ENCODE assay signal across 8 cellular contexts in genomic region chr9:92097997-92098482, GRCh38. TPM values are rescaled to one million over a fixed set of nuclear protein-coding genes. Genes with fewer than 3 reads are reported as not detected.
DNase-seq lines count a peak whose midpoint lies in the region; ATAC-seq lines count a peak whose summit lies in the region.

No MANE protein-coding gene starts in this region.

- H3K27me3 ChIP-seq in CD4-positive, alpha-beta memory T cell (ENCODE audit: insufficient read depth, low read length): no peaks in the 10 kb centered on the region
- H3K27me3 ChIP-seq in stomach smooth muscle (ENCODE audit: control insufficient read depth in 1 of 2, insufficient read depth in 2 of 2, low read length in 2 of 2): no peaks in the 10 kb centered on the region

- H3K4me1 ChIP-seq in CD4-positive, alpha-beta memory T cell (ENCODE audit: insufficient read depth, low read length): peaks cover 20% of the 10 kb centered on the region
- H3K4me1 ChIP-seq in stomach smooth muscle (ENCODE audit: control insufficient read depth, insufficient read depth, low read length): no peaks in the 10 kb centered on the region

- H3K4me1 Mint-ChIP-seq in CD4-positive, alpha-beta memory T cell: peaks cover 30 to 61% (median 43%) of the 10 kb centered on the region in 4 donors
- peaks cover 30 to 52% of the 10 kb centered on the region in 2 donors for H3K4me1 Mint-ChIP-seq in effector memory CD8-positive, alpha-beta T cell (ENCODE audit: low read depth in 2 of 2)

- H3K27ac Mint-ChIP-seq in CD4-positive, alpha-beta memory T cell: peak overlapping the region in 5 of 7 donors; percentile 33 to 87 (median 56)
- no peak overlapping the region for H3K27ac Mint-ChIP-seq in effector memory CD8-positive, alpha-beta T cell

- DNase-seq in CD4-positive, alpha-beta memory T cell: peak; percentile 18 to 59 (median 45)
- DNase-seq in activated CD4-positive, alpha-beta T cell treated with anti-CD3 and anti-CD28 coated beads, Interleukin-2, amount 50 U/mL, for 4 hours: peak; percentile 28 to 39
- DNase-seq in effector memory CD8-positive, alpha-beta T cell: peak in 1 of 3 experiments; percentile 5
- peak; percentile 55 for DNase-seq in midbrain (lab: John Stamatoyannopoulos, UW)
- no peak for DNase-seq in COLO829 (ENCODE audit: low spot score)
- no peak for DNase-seq in AG08396 (ENCODE audit: low spot score)
- DNase-seq in RPMI8226: no peak

- no peaks in the 10 kb centered on the region for H3K27me3 Mint-ChIP-seq in CD4-positive, alpha-beta memory T cell
- H3K27me3 Mint-ChIP-seq in effector memory CD8-positive, alpha-beta T cell: no peaks in the 10 kb centered on the region

- H3K4me3 Mint-ChIP-seq in CD4-positive, alpha-beta memory T cell: peak overlapping the region; percentile 30 to 81 (median 64)
- H3K4me3 Mint-ChIP-seq in effector memory CD8-positive, alpha-beta T cell: peak overlapping the region; percentile 25 to 30

- no peak for ATAC-seq in effector memory CD8-positive, alpha-beta T cell (replicated peaks)

- no peaks in the 10 kb centered on the region for H3K9me3 ChIP-seq in CD4-positive, alpha-beta memory T cell (ENCODE audit: control insufficient read depth in 1 of 2, low read length in 2 of 2)
- no peaks in the 10 kb centered on the region for H3K9me3 ChIP-seq in stomach smooth muscle (ENCODE audit: control insufficient read depth in 2 of 2, low read length in 2 of 2)

- CTCF ChIA-PET in CD4-positive, alpha-beta memory T cell (lab: Charles Lee; ENCODE audit: partially characterized antibody): no interaction called here

- peaks cover 0 to 4% (median 0%) of the 10 kb centered on the region in 8 donors for H3K9me3 Mint-ChIP-seq in CD4-positive, alpha-beta memory T cell
- no peaks in the 10 kb centered on the region for H3K9me3 Mint-ChIP-seq in effector memory CD8-positive, alpha-beta T cell

- POLR2A ChIA-PET in CD4-positive, alpha-beta memory T cell (lab: Charles Lee; ENCODE audit: partially characterized antibody): no interaction called here

- H3K36me3 ChIP-seq in CD4-positive, alpha-beta memory T cell (ENCODE audit: insufficient read depth, low read length): no peaks in the 10 kb centered on the region
- peaks cover 0 to 2% of the 10 kb centered on the region in 2 donors for H3K36me3 ChIP-seq in stomach smooth muscle (ENCODE audit: control insufficient read depth in 2 of 2, insufficient read depth in 2 of 2, low read length in 2 of 2)

- peaks cover 40 to 54% of the 10 kb centered on the region in 2 donors for H3K36me3 Mint-ChIP-seq in CD4-positive, alpha-beta memory T cell
- peaks cover 21% of the 10 kb centered on the region for H3K36me3 Mint-ChIP-seq in effector memory CD8-positive, alpha-beta T cell (ENCODE audit: insufficient read depth)

- intact Hi-C loops in CD4-positive, alpha-beta memory T cell (cut with micrococcal nuclease): no loop called here

- no peak overlapping the region for H3K4me3 ChIP-seq in CD4-positive, alpha-beta memory T cell (ENCODE audit: low read length in 2 of 2)
- H3K4me3 ChIP-seq in stomach smooth muscle (ENCODE audit: low read length in 2 of 2): peak overlapping the region; percentile 2 to 61

- no peak overlapping the region for H3K27ac ChIP-seq in CD4-positive, alpha-beta memory T cell (ENCODE audit: low read depth, low read length)
- H3K27ac ChIP-seq in stomach smooth muscle (ENCODE audit: low read length): no peak overlapping the region

- no peak overlapping the region for H3K9ac ChIP-seq in stomach smooth muscle (ENCODE audit: low read length in 2 of 2)

RNA-seq across cellular contexts. Expression of gene SPTLC1, which starts 17.2 kb away (rescaled TPM):
- total RNA-seq in CD4-positive, alpha-beta memory T cell: 10 to 100 TPM; 56.8 to 57.9 TPM
- 10 to 100 TPM; 45.6 to 56.8 TPM for polyA plus RNA-seq in CD4-positive, alpha-beta memory T cell

Comparison
In these comparisons a context has a peak if more than half of its experiments do, and no peak if none do; other contexts are left out.
1. DNase-seq: peak in CD4-positive, alpha-beta memory T cell (5 of 5), activated CD4-positive, alpha-beta T cell treated with anti-CD3 and anti-CD28 coated beads, Interleukin-2, amount 50 U/mL, for 4 hours (2 of 2) and midbrain (single experiment); none in COLO829 (single experiment), AG08396 (single experiment) and RPMI8226 (single experiment).
2. H3K4me3 ChIP-seq: peak in stomach smooth muscle (2 of 2); none in CD4-positive, alpha-beta memory T cell (0 of 2).
3. H3K27ac Mint-ChIP-seq: peak in CD4-positive, alpha-beta memory T cell (5 of 7); none in effector memory CD8-positive, alpha-beta T cell (0 of 2).